ENCODE assay signal across 15 cellular contexts in the genomic region with DNA sequence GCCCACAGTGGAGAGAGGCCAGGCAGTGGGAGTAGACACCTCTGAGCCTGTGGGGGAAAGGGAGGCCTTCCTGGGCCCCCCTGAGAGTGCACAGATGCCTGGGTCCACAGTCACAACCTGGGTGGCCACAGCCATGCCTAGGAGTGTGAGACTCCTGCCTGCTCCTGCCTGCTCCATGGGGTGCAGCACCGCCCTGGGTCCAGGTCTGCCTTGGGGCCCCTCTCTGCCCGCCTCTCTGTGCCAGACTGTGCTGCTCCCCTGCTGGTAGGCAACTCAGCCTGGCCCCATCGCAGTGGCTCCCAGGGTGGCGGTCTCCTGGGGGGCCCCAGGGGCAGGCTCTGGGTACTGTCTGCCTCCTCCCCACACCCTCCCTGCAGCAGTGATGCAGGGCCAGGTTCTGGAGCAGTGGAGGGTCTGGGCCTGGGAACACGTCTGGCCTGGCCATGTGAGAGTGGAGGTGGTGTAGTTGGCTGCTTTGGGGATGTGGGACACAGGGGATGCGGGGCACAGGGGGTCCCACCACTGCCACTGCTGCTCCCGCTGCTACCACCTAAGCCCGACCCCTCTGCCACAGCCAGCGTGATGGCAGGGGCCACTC.
A peak's percentile ranks its signal among the peaks of the same experiment; 100 is the strongest.
DNase-seq lines count a peak whose midpoint lies in the region; ATAC-seq and TF ChIP-seq lines count a peak whose summit lies in the region.
"Had no signal": no experiment of that assay in that cellular context is flagged by ENCODE, and none has a peak within 500 bp of the region (broad histone marks: within the 10 kb centered on the region; RNA-seq: fewer than 3 reads in every experiment).

No MANE protein-coding gene starts in this region.

- WGBS in neuronal stem cell (ENCODE audit: extremely low coverage in 2 of 2, insufficient read length in 2 of 2, insufficient replicate concordance in 1 of 2), 2 donors: no CpG with 5 or more reads among the region's 9 CpGs

- H3K27ac Mint-ChIP-seq in stimulated activated effector memory CD8-positive, alpha-beta T cell treated with anti-CD3 and anti-CD28 coated beads, Interleukin-12 subunit alpha, Interleukin-12 subunit beta, amount 100 ng/mL, for 72 hours: no peak overlapping the region
- H3K27ac Mint-ChIP-seq in activated CD8-positive, alpha-beta T cell treated with anti-CD3 and anti-CD28 coated beads for 36 hours: no peak overlapping the region
- H3K27ac Mint-ChIP-seq: CD4-positive, alpha-beta T cell had no signal

- peaks cover 0 to 5% (median 0%) of the 10 kb centered on the region in 3 experiments for H3K27me3 ChIP-seq in neuronal stem cell (ENCODE audit: control insufficient read depth in 3 of 3, insufficient read depth in 3 of 3, low read depth in 1 of 3, low read length in 3 of 3)

- peak overlapping the region; percentile 84 for H2AK5ac ChIP-seq in neuronal stem cell (ENCODE audit: low read depth, low read length)

- no peaks in the 10 kb centered on the region for H3K27me3 Mint-ChIP-seq in activated CD8-positive, alpha-beta T cell treated with anti-CD3 and anti-CD28 coated beads for 36 hours
- H3K27me3 Mint-ChIP-seq: CD4-positive, alpha-beta T cell had no signal

- H4K8ac ChIP-seq in neuronal stem cell (ENCODE audit: low read depth, low read length): peak overlapping the region; percentile 92

- H2AFZ ChIP-seq in neuronal stem cell (ENCODE audit: low read length): no peak overlapping the region
- H2AFZ ChIP-seq: GM23248 had no signal

- H3K4me3 Mint-ChIP-seq in stimulated activated effector memory CD8-positive, alpha-beta T cell treated with anti-CD3 and anti-CD28 coated beads, Interleukin-12 subunit alpha, Interleukin-12 subunit beta, amount 100 ng/mL, for 72 hours: no peak overlapping the region
- H3K4me3 Mint-ChIP-seq in activated CD8-positive, alpha-beta T cell treated with anti-CD3 and anti-CD28 coated beads for 36 hours: no peak overlapping the region
- H3K4me3 Mint-ChIP-seq: CD4-positive, alpha-beta T cell had no signal

- no peaks in the 10 kb centered on the region for H3K4me1 ChIP-seq in HEK293 (ENCODE audit: control insufficient read depth, insufficient read depth, low read length)
- H3K4me1 ChIP-seq in neuronal stem cell (ENCODE audit: control insufficient read depth in 2 of 2, insufficient read depth in 1 of 2, low read depth in 1 of 2, low read length in 2 of 2): peaks cover 0 to 4% of the 10 kb centered on the region in 2 donors
- H3K4me1 ChIP-seq: A549, Caco-2, HAP-1 had no signal

- intact Hi-C loops in activated CD8-positive, alpha-beta T cell treated with anti-CD3 and anti-CD28 coated beads for 36 hours (cut with micrococcal nuclease): no loop called here

- no peaks in the 10 kb centered on the region for H3K9me3 Mint-ChIP-seq in stimulated activated effector memory CD8-positive, alpha-beta T cell treated with anti-CD3 and anti-CD28 coated beads, Interleukin-12 subunit alpha, Interleukin-12 subunit beta, amount 100 ng/mL, for 72 hours
- no peaks in the 10 kb centered on the region for H3K9me3 Mint-ChIP-seq in activated CD8-positive, alpha-beta T cell treated with anti-CD3 and anti-CD28 coated beads for 36 hours
- H3K9me3 Mint-ChIP-seq: CD4-positive, alpha-beta T cell had no signal

- H3K4me2 ChIP-seq in neuronal stem cell (ENCODE audit: insufficient read depth, low read length, poor library complexity, severe bottlenecking): no peak overlapping the region
- H3K4me2 ChIP-seq: A549 had no signal

- peak overlapping the region; percentile 16 for H2BK120ac ChIP-seq in neuronal stem cell (ENCODE audit: low read depth, low read length)

- no peak for TF ChIP-seq CTCF in HEK293 (tag by site-specific recombination; IDR thresholded peaks at IDR 0.05)
- TF ChIP-seq CTCF in activated CD8-positive, alpha-beta T cell treated with anti-CD3 and anti-CD28 coated beads for 36 hours (IDR thresholded peaks at IDR 0.05): no peak

- H3K4me3 ChIP-seq in HEK293 (ENCODE audit: low read depth, low read length) (no peak overlapping the region), neuronal stem cell (ENCODE audit: low read length in 2 of 2) (no peak overlapping the region)
- H3K4me3 ChIP-seq: A549, GM23248, HAP-1 had no signal

- peak overlapping the region; percentile 31 for H3K14ac ChIP-seq in neuronal stem cell (ENCODE audit: low read length)

- H3K9ac ChIP-seq in neuronal stem cell (ENCODE audit: low read depth, low read length, poor library complexity): no peak overlapping the region
- H3K9ac ChIP-seq: GM23248 had no signal

- POLR2A ChIA-PET in HEK293 (lab: Yijun Ruan, JAX): no interaction called here
- POLR2A ChIA-PET in activated CD8-positive, alpha-beta T cell treated with anti-CD3 and anti-CD28 coated beads for 36 hours (lab: Charles Lee): no interaction called here

- H3K4ac ChIP-seq in neuronal stem cell (ENCODE audit: low read length): peak overlapping the region; percentile 66

- H2BK5ac ChIP-seq in neuronal stem cell (ENCODE audit: low read length): no peak overlapping the region

- no peaks in the 10 kb centered on the region for H3K36me3 ChIP-seq in HEK293 (ENCODE audit: control insufficient read depth in 2 of 2, insufficient read depth in 1 of 2, low read length in 2 of 2)
- no peaks in the 10 kb centered on the region for H3K36me3 ChIP-seq in neuronal stem cell (replicated peaks in 1 of 2; ENCODE audit: control insufficient read depth in 2 of 2, insufficient read depth in 2 of 2, low read length in 2 of 2)
- H3K36me3 ChIP-seq: HAP-1 had no signal

- no peak overlapping the region for H3K27ac ChIP-seq in HEK293 (ENCODE audit: extremely low read depth, low read depth, low read length)
- H3K27ac ChIP-seq in neuronal stem cell (replicated peaks; ENCODE audit: low read length): no peak overlapping the region
- H3K27ac ChIP-seq: A549, C4-2B, GM23248 had no signal

- H4K91ac ChIP-seq in neuronal stem cell (ENCODE audit: low read depth, low read length, poor library complexity): no peak overlapping the region

- H2BK12ac ChIP-seq in neuronal stem cell (ENCODE audit: low read length): peak overlapping the region; percentile 73

- CTCF ChIA-PET in HEK293 (lab: Yijun Ruan, JAX): no interaction called here
- CTCF ChIA-PET in activated CD8-positive, alpha-beta T cell treated with anti-CD3 and anti-CD28 coated beads for 36 hours (lab: Charles Lee): no interaction called here

- H2BK15ac ChIP-seq in neuronal stem cell (ENCODE audit: low read length): peak overlapping the region; percentile 67

- peak overlapping the region; percentile 10 for H3K23ac ChIP-seq in neuronal stem cell (ENCODE audit: low read depth, low read length, poor library complexity)

- peak; percentile 22 for ATAC-seq in esophagus mucosa
- peak; percentile 31 for ATAC-seq in stimulated activated effector memory CD8-positive, alpha-beta T cell treated with anti-CD3 and anti-CD28 coated beads, Interleukin-12 subunit alpha, Interleukin-12 subunit beta, amount 100 ng/mL, for 72 hours
- no peak for ATAC-seq in activated CD8-positive, alpha-beta T cell treated with anti-CD3 and anti-CD28 coated beads for 36 hours
- ATAC-seq: A549 had no signal

- no peak for DNase-seq in neuronal stem cell (ENCODE audit: low spot score)
- DNase-seq in stimulated activated effector memory CD8-positive, alpha-beta T cell treated with anti-CD3 and anti-CD28 coated beads, Interleukin-12 subunit alpha, Interleukin-12 subunit beta, amount 100 ng/mL, for 72 hours (ENCODE audit: low spot score in 2 of 2): no peak
- no peak for DNase-seq in activated CD4-positive, alpha-beta T cell treated with anti-CD3 and anti-CD28 coated beads for 48 hours
- no peak for DNase-seq in anterior cingulate cortex (lab: John Stamatoyannopoulos, UW)
- no peak for DNase-seq in glomerular visceral epithelial cell (ENCODE audit: extremely low spot score)
- DNase-seq in activated CD8-positive, alpha-beta T cell treated with anti-CD3 and anti-CD28 coated beads for 36 hours: no peak
- DNase-seq: AML-193; Caco-2; CD4-positive, alpha-beta T cell; GM23248 had no signal

- no peaks in the 10 kb centered on the region for H3K36me3 Mint-ChIP-seq in stimulated activated effector memory CD8-positive, alpha-beta T cell treated with anti-CD3 and anti-CD28 coated beads, Interleukin-12 subunit alpha, Interleukin-12 subunit beta, amount 100 ng/mL, for 72 hours
- no peaks in the 10 kb centered on the region for H3K36me3 Mint-ChIP-seq in activated CD8-positive, alpha-beta T cell treated with anti-CD3 and anti-CD28 coated beads for 36 hours (ENCODE audit: low read depth)

- H3K18ac ChIP-seq in neuronal stem cell (ENCODE audit: low read length): peak overlapping the region; percentile 59

- H3K9me3 ChIP-seq in HEK293 (ENCODE audit: control insufficient read depth, insufficient read depth, low read depth, low read length): no peaks in the 10 kb centered on the region
- H3K9me3 ChIP-seq in neuronal stem cell (replicated peaks in 1 of 2; ENCODE audit: control insufficient read depth in 2 of 2, insufficient read depth in 1 of 2, low read depth in 1 of 2, low read length in 2 of 2): peaks cover 2 to 3% of the 10 kb centered on the region in 2 donors

- peaks cover 2% of the 10 kb centered on the region for H3K79me1 ChIP-seq in neuronal stem cell (ENCODE audit: low read depth, low read length)

- no peaks in the 10 kb centered on the region for H3K4me1 Mint-ChIP-seq in stimulated activated effector memory CD8-positive, alpha-beta T cell treated with anti-CD3 and anti-CD28 coated beads, Interleukin-12 subunit alpha, Interleukin-12 subunit beta, amount 100 ng/mL, for 72 hours
- no peaks in the 10 kb centered on the region for H3K4me1 Mint-ChIP-seq in activated CD8-positive, alpha-beta T cell treated with anti-CD3 and anti-CD28 coated beads for 36 hours (ENCODE audit: low read depth)

TF ChIP-seq in HEK293, 187 proteins besides CTCF, POLR2A, EP300 and RAD21 (continues in another document):
- TF ChIP-seq, protein P1, sequence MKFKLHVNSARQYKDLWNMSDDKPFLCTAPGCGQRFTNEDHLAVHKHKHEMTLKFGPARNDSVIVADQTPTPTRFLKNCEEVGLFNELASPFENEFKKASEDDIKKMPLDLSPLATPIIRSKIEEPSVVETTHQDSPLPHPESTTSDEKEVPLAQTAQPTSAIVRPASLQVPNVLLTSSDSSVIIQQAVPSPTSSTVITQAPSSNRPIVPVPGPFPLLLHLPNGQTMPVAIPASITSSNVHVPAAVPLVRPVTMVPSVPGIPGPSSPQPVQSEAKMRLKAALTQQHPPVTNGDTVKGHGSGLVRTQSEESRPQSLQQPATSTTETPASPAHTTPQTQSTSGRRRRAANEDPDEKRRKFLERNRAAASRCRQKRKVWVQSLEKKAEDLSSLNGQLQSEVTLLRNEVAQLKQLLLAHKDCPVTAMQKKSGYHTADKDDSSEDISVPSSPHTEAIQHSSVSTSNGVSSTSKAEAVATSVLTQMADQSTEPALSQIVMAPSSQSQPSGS (tag by site-specific recombination; IDR thresholded peaks at IDR 0.05; ENCODE audit: low read depth): no peak
- peak; percentile 76 for TF ChIP-seq ZIC2 (tag by site-specific recombination; IDR thresholded peaks at IDR 0.05)
